ENCODE assay signal across 8 cellular contexts in genomic region chr1:40373323-40374283, GRCh38. TPM values are rescaled to one million over a fixed set of nuclear protein-coding genes. Genes with fewer than 3 reads are reported as not detected.
DNase-seq lines count a peak whose midpoint lies in the region; ATAC-seq, FAIRE-seq and TF ChIP-seq lines count a peak whose summit lies in the region.

TSS of gene SMAP2 (plus strand) at chr1:40373727. CDS start at chr1:40374121, 394 bp downstream.

- H3K27ac ChIP-seq in kidney (ENCODE audit: low read depth in 2 of 2, low read length in 2 of 2) = peak within 1 kb of the TSS; percentile 63 to 84

- intact Hi-C loops in kidney (cut with DNase I) = no loop called here

- peaks cover 5 to 8% of the 10 kb centered on the region in 2 donors for H3K4me1 ChIP-seq in kidney (ENCODE audit: control insufficient read depth in 1 of 2, insufficient read depth in 1 of 2, low read depth in 1 of 2, low read length in 2 of 2)

- no peak for FAIRE-seq in kidney (lab: Jason Lieb, UNC)

- peak within 1 kb of the TSS; percentile 78 to 84 for H3K9ac ChIP-seq in kidney (ENCODE audit: low read length in 2 of 2)

- H3K4me3 ChIP-seq in kidney (ENCODE audit: low read length in 2 of 2) = peak within 1 kb of the TSS; percentile 84 to 88

- no peaks in the 10 kb centered on the region for H3K9me3 ChIP-seq in kidney (ENCODE audit: control insufficient read depth in 1 of 2, low read length in 2 of 2)

- peak; percentile 72 for TF ChIP-seq POLR2A in GM19193 (IDR thresholded peaks at IDR 0.05; ENCODE audit: extremely low read depth, insufficient read depth, insufficient read length)

- no peaks in the 10 kb centered on the region for H3K36me3 ChIP-seq in kidney (ENCODE audit: control insufficient read depth in 1 of 2, insufficient read depth in 2 of 2, low read length in 2 of 2)

- DNase-seq in AG20443 (ENCODE audit: low spot score) = peak; percentile 100
- DNase-seq in NCI-H510A treated with DMSO at 0.1 percent for 48 hours (lab: John Stamatoyannopoulos, UW) = peak; percentile 99
- peak; percentile 95 to 96 for DNase-seq in activated CD4-positive, alpha-beta T cell treated with anti-CD3 and anti-CD28 coated beads for 24 hours (ENCODE audit: low read depth in 2 of 2)
- DNase-seq in cerebellum (ENCODE audit: low spot score) = peak; percentile 98
- DNase-seq in kidney = peak; percentile 99
- DNase-seq in stimulated activated CD4-positive, alpha-beta T cell treated with anti-CD3 and anti-CD28 coated beads, Interleukin-15, amount 100 ng/mL, for 24 hours = peak; percentile 97

- peak; percentile 92 for ATAC-seq in HG03432 (IDR thresholded peaks at IDR 0.05; ENCODE audit: unreplicated experiment)

- no peak for TF ChIP-seq CTCF in kidney (IDR thresholded peaks at IDR 0.05; ENCODE audit: borderline replicate concordance, extremely low read depth, insufficient read depth)

RNA-seq across cellular contexts. Expression of gene SMAP2, which starts in this region (rescaled TPM):
- 24.8 TPM for total RNA-seq in cerebellum
- 61.3 TPM for total RNA-seq in kidney
- 17.9 TPM for polyA plus RNA-seq in kidney (ENCODE audit: insufficient read depth, low read depth, low replicate concordance)

Comparison
In these comparisons a context has a peak if more than half of its experiments do, and no peak if none do; other contexts are left out.
1. Peak in every context shown above with its lines: DNase-seq, ATAC-seq, H3K4me3 ChIP-seq and H3K27ac ChIP-seq.